ENCODE assay signal across 10 cellular contexts in genomic region chr3:171770689-171771620, GRCh38. TPM values are rescaled to one million over a fixed set of nuclear protein-coding genes. Genes with fewer than 3 reads are reported as not detected.
A peak's percentile ranks its signal among the peaks of the same experiment; 100 is the strongest.
DNase-seq lines count a peak whose midpoint lies in the region; ATAC-seq and TF ChIP-seq lines count a peak whose summit lies in the region.
"Had no signal": no experiment of that assay in that cellular context is flagged by ENCODE, and none has a peak within 500 bp of the region (broad histone marks: within the 10 kb centered on the region; RNA-seq: fewer than 3 reads in every experiment).

No MANE protein-coding gene starts in this region.

- CTCF ChIA-PET in T-cell (lab: Charles Lee): interaction anchor here (0.7 to 3.3 kb wide), 9 partner anchors 10 to 1357 kb away, joined by 3 to 24 read pairs (median 6); no protein-coding TSS in a partner anchor

- H3K36me3 Mint-ChIP-seq in brain (no peaks in the 10 kb centered on the region), T-cell (no peaks in the 10 kb centered on the region)
- no peaks in the 10 kb centered on the region for H3K36me3 Mint-ChIP-seq in stimulated activated effector memory CD8-positive, alpha-beta T cell treated with anti-CD3 and anti-CD28 coated beads, Interleukin-12 subunit alpha, Interleukin-12 subunit beta, amount 100 ng/mL, for 72 hours
- H3K36me3 Mint-ChIP-seq: activated naive CD4-positive, alpha-beta T cell treated with anti-CD3 and anti-CD28 coated beads, Interleukin-2, amount 50 U/mL, for 24 hours had no signal

- H3K4me3 Mint-ChIP-seq in brain: peak overlapping the region; percentile 25 to 92 (median 77)
- H3K4me3 Mint-ChIP-seq in stimulated activated effector memory CD8-positive, alpha-beta T cell treated with anti-CD3 and anti-CD28 coated beads, Interleukin-12 subunit alpha, Interleukin-12 subunit beta, amount 100 ng/mL, for 72 hours: no peak overlapping the region
- no peak overlapping the region for H3K4me3 Mint-ChIP-seq in T-cell
- H3K4me3 Mint-ChIP-seq: activated naive CD4-positive, alpha-beta T cell treated with anti-CD3 and anti-CD28 coated beads, Interleukin-2, amount 50 U/mL, for 24 hours; B cell had no signal

- no peak for TF ChIP-seq CTCF in brain (conservative IDR thresholded peaks at IDR 0.05)

- no peaks in the 10 kb centered on the region for H3K9me3 Mint-ChIP-seq in brain
- no peaks in the 10 kb centered on the region for H3K9me3 Mint-ChIP-seq in stimulated activated effector memory CD8-positive, alpha-beta T cell treated with anti-CD3 and anti-CD28 coated beads, Interleukin-12 subunit alpha, Interleukin-12 subunit beta, amount 100 ng/mL, for 72 hours
- H3K9me3 Mint-ChIP-seq in T-cell: no peaks in the 10 kb centered on the region
- H3K9me3 Mint-ChIP-seq: activated naive CD4-positive, alpha-beta T cell treated with anti-CD3 and anti-CD28 coated beads, Interleukin-2, amount 50 U/mL, for 24 hours had no signal

- DNase-seq in NCI-H748 (lab: John Stamatoyannopoulos, UW; ENCODE audit: unreplicated experiment) (peak; percentile 31), NCI-H748 treated with DMSO at 0.1 percent for 48 hours (lab: John Stamatoyannopoulos, UW) (no peak), NCI-H146 treated with DMSO at 0.1 percent for 48 hours (lab: John Stamatoyannopoulos, UW; ENCODE audit: unreplicated experiment) (peak; percentile 79), iris pigment epithelial cell (ENCODE audit: low read depth) (peak; percentile 96), activated gamma-delta T cell (lab: John Stamatoyannopoulos, UW) (no peak), T-cell (no peak)
- no peak for DNase-seq in stimulated activated effector memory CD8-positive, alpha-beta T cell treated with anti-CD3 and anti-CD28 coated beads, Interleukin-12 subunit alpha, Interleukin-12 subunit beta, amount 100 ng/mL, for 72 hours (ENCODE audit: low spot score in 2 of 2)

- H3K27me3 Mint-ChIP-seq in brain (peaks cover 8% of the 10 kb centered on the region), T-cell (peaks cover 0 to 5% of the 10 kb centered on the region in 2 donors)
- H3K27me3 Mint-ChIP-seq: activated naive CD4-positive, alpha-beta T cell treated with anti-CD3 and anti-CD28 coated beads, Interleukin-2, amount 50 U/mL, for 24 hours had no signal

- H3K4me1 Mint-ChIP-seq in brain: peaks cover 50% of the 10 kb centered on the region
- H3K4me1 Mint-ChIP-seq in stimulated activated effector memory CD8-positive, alpha-beta T cell treated with anti-CD3 and anti-CD28 coated beads, Interleukin-12 subunit alpha, Interleukin-12 subunit beta, amount 100 ng/mL, for 72 hours: no peaks in the 10 kb centered on the region
- peaks cover 0 to 12% (median 4%) of the 10 kb centered on the region in 3 donors for H3K4me1 Mint-ChIP-seq in T-cell
- H3K4me1 Mint-ChIP-seq: B cell had no signal

- peak; percentile 32 for ATAC-seq in stimulated activated effector memory CD8-positive, alpha-beta T cell treated with anti-CD3 and anti-CD28 coated beads, Interleukin-12 subunit alpha, Interleukin-12 subunit beta, amount 100 ng/mL, for 72 hours
- ATAC-seq in T-cell (replicated peaks in 1 of 4): no peak

- H3K27ac Mint-ChIP-seq in brain (peak overlapping the region in 4 of 5 experiments; percentile 54 to 91 (median 78)), T-cell (no peak overlapping the region)
- no peak overlapping the region for H3K27ac Mint-ChIP-seq in stimulated activated effector memory CD8-positive, alpha-beta T cell treated with anti-CD3 and anti-CD28 coated beads, Interleukin-12 subunit alpha, Interleukin-12 subunit beta, amount 100 ng/mL, for 72 hours
- H3K27ac Mint-ChIP-seq: activated naive CD4-positive, alpha-beta T cell treated with anti-CD3 and anti-CD28 coated beads, Interleukin-2, amount 50 U/mL, for 24 hours; B cell had no signal

- POLR2A ChIA-PET in T-cell (lab: Charles Lee): interaction anchor here in 1 of 2 donors (0.6 kb wide), 1 partner anchor 808 kb away, joined by 3 read pairs; no protein-coding TSS in a partner anchor

RNA-seq across cellular contexts. Expression of gene PLD1, which starts 39.3 kb away (rescaled TPM):
- 6.4 TPM for polyA plus RNA-seq in brain (ENCODE audit: insufficient read depth, low read depth, low replicate concordance)
- 1 to 10 TPM; 1.8 to 3.9 (median 3.2) TPM for total RNA-seq in T-cell

Comparison
In these comparisons a context has a peak if more than half of its experiments do, and no peak if none do; other contexts are left out.
1. DNase-seq: peak in NCI-H748 (single experiment), NCI-H146 treated with DMSO at 0.1 percent for 48 hours (single experiment) and iris pigment epithelial cell (single experiment); none in NCI-H748 treated with DMSO at 0.1 percent for 48 hours (single experiment), stimulated activated effector memory CD8-positive, alpha-beta T cell treated with anti-CD3 and anti-CD28 coated beads, Interleukin-12 subunit alpha, Interleukin-12 subunit beta, amount 100 ng/mL, for 72 hours (0 of 2), activated gamma-delta T cell (single experiment) and T-cell (0 of 34).
2. H3K27ac Mint-ChIP-seq: peak in brain (4 of 5); none in stimulated activated effector memory CD8-positive, alpha-beta T cell treated with anti-CD3 and anti-CD28 coated beads, Interleukin-12 subunit alpha, Interleukin-12 subunit beta, amount 100 ng/mL, for 72 hours (single experiment) and T-cell (0 of 2).
3. H3K4me3 Mint-ChIP-seq: peak in brain (5 of 5); none in stimulated activated effector memory CD8-positive, alpha-beta T cell treated with anti-CD3 and anti-CD28 coated beads, Interleukin-12 subunit alpha, Interleukin-12 subunit beta, amount 100 ng/mL, for 72 hours (single experiment) and T-cell (0 of 3).